ENCODE assay signal across 2 cellular contexts in genomic region chr14:23558363-23559009, GRCh38.
TF ChIP-seq lines count a peak whose summit lies in the region.

No MANE protein-coding gene starts in this region.

TF ChIP-seq in SK-N-SH, 30 proteins besides CTCF, POLR2A, EP300 and RAD21 (continued from another document):
- TF ChIP-seq, protein P1, sequence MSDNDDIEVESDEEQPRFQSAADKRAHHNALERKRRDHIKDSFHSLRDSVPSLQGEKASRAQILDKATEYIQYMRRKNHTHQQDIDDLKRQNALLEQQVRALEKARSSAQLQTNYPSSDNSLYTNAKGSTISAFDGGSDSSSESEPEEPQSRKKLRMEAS (IDR thresholded peaks at IDR 0.05; ENCODE audit: low read depth) = no peak
- TF ChIP-seq FOXJ3 (CRISPR knock-in tag; IDR thresholded peaks at IDR 0.05) (no peak), TCF12 (IDR thresholded peaks at IDR 0.05) (no peak), YY1 (IDR thresholded peaks at IDR 0.05; ENCODE audit: low read depth) (no peak)

TF ChIP-seq in SK-N-SH treated with all-trans-retinoic acid at 6 μM for 48 hours, 23 proteins besides CTCF, POLR2A, EP300 and RAD21 (continued from another document):
- TF ChIP-seq, protein P2, sequence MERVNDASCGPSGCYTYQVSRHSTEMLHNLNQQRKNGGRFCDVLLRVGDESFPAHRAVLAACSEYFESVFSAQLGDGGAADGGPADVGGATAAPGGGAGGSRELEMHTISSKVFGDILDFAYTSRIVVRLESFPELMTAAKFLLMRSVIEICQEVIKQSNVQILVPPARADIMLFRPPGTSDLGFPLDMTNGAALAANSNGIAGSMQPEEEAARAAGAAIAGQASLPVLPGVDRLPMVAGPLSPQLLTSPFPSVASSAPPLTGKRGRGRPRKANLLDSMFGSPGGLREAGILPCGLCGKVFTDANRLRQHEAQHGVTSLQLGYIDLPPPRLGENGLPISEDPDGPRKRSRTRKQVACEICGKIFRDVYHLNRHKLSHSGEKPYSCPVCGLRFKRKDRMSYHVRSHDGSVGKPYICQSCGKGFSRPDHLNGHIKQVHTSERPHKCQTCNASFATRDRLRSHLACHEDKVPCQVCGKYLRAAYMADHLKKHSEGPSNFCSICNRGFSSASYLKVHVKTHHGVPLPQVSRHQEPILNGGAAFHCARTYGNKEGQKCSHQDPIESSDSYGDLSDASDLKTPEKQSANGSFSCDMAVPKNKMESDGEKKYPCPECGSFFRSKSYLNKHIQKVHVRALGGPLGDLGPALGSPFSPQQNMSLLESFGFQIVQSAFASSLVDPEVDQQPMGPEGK (CRISPR knock-in tag; IDR thresholded peaks at IDR 0.05; ENCODE audit: borderline replicate concordance) = no peak
- TF ChIP-seq RARB (CRISPR knock-in tag; IDR thresholded peaks at IDR 0.05) (no peak), GLIS3 (CRISPR knock-in tag; IDR thresholded peaks at IDR 0.05) (no peak)
